8 cellular contexts compared by ENCODE assay signal in genomic region chr14:105489607-105490317, GRCh38. TPM values are rescaled to one million over a fixed set of nuclear protein-coding genes. Genes with fewer than 3 reads are reported as not detected.
DNase-seq lines count a peak whose midpoint lies in the region; ATAC-seq lines count a peak whose summit lies in the region.

No MANE protein-coding gene starts in this region.

- ATAC-seq in effector memory CD8-positive, alpha-beta T cell (replicated peaks), result peak; percentile 15
- ATAC-seq in HG02588 (IDR thresholded peaks at IDR 0.05; ENCODE audit: unreplicated experiment), result no peak

- DNase-seq in COLO668 (lab: John Stamatoyannopoulos, UW; ENCODE audit: unreplicated experiment), result peak; percentile 90
- DNase-seq in NOMO-1 treated with DMSO at 0.1 percent for 48 hours (lab: John Stamatoyannopoulos, UW; ENCODE audit: unreplicated experiment), result peak; percentile 87
- peak; percentile 63 to 75 (median 74) for DNase-seq in activated CD8-positive, alpha-beta memory T cell treated with anti-CD3 and anti-CD28 coated beads for 48 hours (ENCODE audit: low read depth in 2 of 3, low spot score in 2 of 3)
- peak; percentile 85 to 90 (median 87) for DNase-seq in effector memory CD8-positive, alpha-beta T cell
- DNase-seq in stimulated activated CD8-positive, alpha-beta memory T cell treated with anti-CD3 and anti-CD28 coated beads, Interleukin-15, amount 100 ng/mL, for 1 hour (ENCODE audit: low read depth), result peak; percentile 76

- peak overlapping the region; percentile 64 for H3K9ac ChIP-seq in HUES64 (ENCODE audit: low read depth, low read length)

- H3K9me3 Mint-ChIP-seq in effector memory CD8-positive, alpha-beta T cell, result no peaks in the 10 kb centered on the region

- peaks cover 100% of the 10 kb centered on the region for H3K36me3 Mint-ChIP-seq in effector memory CD8-positive, alpha-beta T cell (ENCODE audit: insufficient read depth)

- no peaks in the 10 kb centered on the region for H3K27me3 Mint-ChIP-seq in effector memory CD8-positive, alpha-beta T cell

- peaks cover 31 to 34% of the 10 kb centered on the region in 2 donors for H3K4me1 Mint-ChIP-seq in effector memory CD8-positive, alpha-beta T cell (ENCODE audit: low read depth in 2 of 2)

- peaks cover 48% of the 10 kb centered on the region for H3K27me3 ChIP-seq in HUES64 (ENCODE audit: insufficient read depth, low read length)

- H3K36me3 ChIP-seq in HUES64 (ENCODE audit: insufficient read depth, low read length) (no peaks in the 10 kb centered on the region), mesodermal cell (ENCODE audit: control insufficient read depth, insufficient read depth, low read length) (peaks cover 14% of the 10 kb centered on the region)

- H3K27ac Mint-ChIP-seq in effector memory CD8-positive, alpha-beta T cell, result peak overlapping the region; percentile 100

- H3K4me3 ChIP-seq in HUES64 (ENCODE audit: low read length) (peak overlapping the region; percentile 54), mesodermal cell (ENCODE audit: extremely low read depth, insufficient read depth, low read length, poor library complexity, severe bottlenecking) (peak overlapping the region; percentile 56)

- H3K27ac ChIP-seq in HUES64 (ENCODE audit: low read depth, low read length) (no peak overlapping the region; the same call in 1 of the 2 replicates), mesodermal cell (ENCODE audit: low read depth, low read length, severe bottlenecking) (peak overlapping the region; percentile 85)

- H3K4me3 Mint-ChIP-seq in effector memory CD8-positive, alpha-beta T cell, result peak overlapping the region; percentile 88 to 91

- H3K4me1 ChIP-seq in HUES64 (ENCODE audit: insufficient read depth, low read length) (peaks cover 5% of the 10 kb centered on the region; the same call in 1 of the 2 replicates), mesodermal cell (ENCODE audit: control insufficient read depth, insufficient read depth, low read length, poor library complexity, severe bottlenecking) (peaks cover 39% of the 10 kb centered on the region)

- WGBS in HUES64, result 2% methylated on average over 44 of the region's 45 CpGs
- WGBS in mesodermal cell (ENCODE audit: insufficient coverage in 2 of 2), 2 experiments, result 1 to 3% methylated on average over 21 to 26 of the region's 45 CpGs

- H3K9me3 ChIP-seq in HUES64 (ENCODE audit: insufficient read depth, low read depth, low read length), result no peaks in the 10 kb centered on the region
- H3K9me3 ChIP-seq in mesodermal cell (ENCODE audit: control insufficient read depth, low read length), result no peaks in the 10 kb centered on the region

RNA-seq across cellular contexts. Expression of gene TEDC1, which starts 1.3 kb away (rescaled TPM):
- polyA plus RNA-seq in HUES64 (2013, experiment 1 of 2), result 14.3 TPM
- 20.3 TPM for polyA plus RNA-seq in HUES64 (2013, experiment 2 of 2)
- polyA plus RNA-seq in mesodermal cell (2013, experiment 1 of 2), result 11.7 TPM
- 12.2 TPM for polyA plus RNA-seq in mesodermal cell (2013, experiment 2 of 2)

RNA-seq across cellular contexts. Expression of gene CRIP1, which starts 3.1 kb away (rescaled TPM):
- 2.6 TPM for polyA plus RNA-seq in HUES64 (2013, experiment 1 of 2)
- 4.9 TPM for polyA plus RNA-seq in HUES64 (2013, experiment 2 of 2)
- polyA plus RNA-seq in mesodermal cell (2013, experiment 1 of 2), result 50.0 TPM
- 33.7 TPM for polyA plus RNA-seq in mesodermal cell (2013, experiment 2 of 2)

RNA-seq across cellular contexts. Expression of gene CRIP2, which starts 15.1 kb away (rescaled TPM):
- 11.3 TPM for polyA plus RNA-seq in HUES64 (2013, experiment 1 of 2)
- polyA plus RNA-seq in HUES64 (2013, experiment 2 of 2), result 16.5 TPM
- polyA plus RNA-seq in mesodermal cell (2013, experiment 1 of 2), result 108 TPM
- polyA plus RNA-seq in mesodermal cell (2013, experiment 2 of 2), result 76.1 TPM

RNA-seq across cellular contexts. Expression of gene TMEM121, which starts 36.6 kb away (rescaled TPM):
- 1.0 TPM for polyA plus RNA-seq in HUES64 (2013, experiment 1 of 2)
- 1.7 TPM for polyA plus RNA-seq in HUES64 (2013, experiment 2 of 2)
- polyA plus RNA-seq in mesodermal cell (2013, experiment 1 of 2), result 6.6 TPM
- 4.8 TPM for polyA plus RNA-seq in mesodermal cell (2013, experiment 2 of 2)
